Comparison of ENCODE assay signal across 15 cellular contexts in genomic region chr4:85489273-85489672, GRCh38. TPM values are rescaled to one million over a fixed set of nuclear protein-coding genes. Genes with fewer than 3 reads are reported as not detected.
DNase-seq lines count a peak whose midpoint lies in the region; ATAC-seq and TF ChIP-seq lines count a peak whose summit lies in the region.
"Had no signal": no experiment of that assay in that cellular context is flagged by ENCODE, and none has a peak within 500 bp of the region (broad histone marks: within the 10 kb centered on the region; RNA-seq: fewer than 3 reads in every experiment).

No MANE protein-coding gene starts in this region.

- no peak overlapping the region for H3K4me3 Mint-ChIP-seq in activated CD8-positive, alpha-beta T cell treated with anti-CD3 and anti-CD28 coated beads for 36 hours

- no peaks in the 10 kb centered on the region for H3K79me2 ChIP-seq in PC-3 (ENCODE audit: low read length)

- no peaks in the 10 kb centered on the region for H3K36me3 Mint-ChIP-seq in activated CD8-positive, alpha-beta T cell treated with anti-CD3 and anti-CD28 coated beads for 36 hours (ENCODE audit: low read depth)

- H3K4me1 ChIP-seq in PC-3 (ENCODE audit: insufficient read depth, low read length), result peaks cover 9% of the 10 kb centered on the region
- H3K4me1 ChIP-seq in spleen, result peaks cover 5 to 40% (median 13%) of the 10 kb centered on the region in 6 donors
- H3K4me1 ChIP-seq: lower lobe of right lung had no signal

- H3K9me3 Mint-ChIP-seq in activated CD8-positive, alpha-beta T cell treated with anti-CD3 and anti-CD28 coated beads for 36 hours, result no peaks in the 10 kb centered on the region

- DNase-seq in DMS 273 (lab: John Stamatoyannopoulos, UW; ENCODE audit: unreplicated experiment), result peak; percentile 13
- DNase-seq in DMS 273 treated with DMSO at 0.1 percent for 48 hours (lab: John Stamatoyannopoulos, UW), result no peak
- DNase-seq in PC-3, result peak; percentile 48
- peak; percentile 69 to 82 for DNase-seq in foreskin fibroblast
- peak; percentile 26 for DNase-seq in retina
- no peak for DNase-seq in activated CD8-positive, alpha-beta T cell treated with anti-CD3 and anti-CD28 coated beads for 36 hours
- no peak for DNase-seq in NCI-H82 (lab: John Stamatoyannopoulos, UW)
- DNase-seq in spleen, result no peak
- DNase-seq: 8988T; activated CD4-positive, CD25-positive, alpha-beta regulatory T cell treated with anti-CD3 and anti-CD28 coated beads, Interleukin-2, amount 50 U/mL, for 72 hours; activated gamma-delta T cell; DND-41; lower lobe of right lung; NCI-H2081 treated with DMSO at 0.1 percent for 48 hours; sigmoid colon had no signal

- no peak overlapping the region for H3K4me2 ChIP-seq in PC-3 (ENCODE audit: low read length)

- ATAC-seq in PC-3, result peak; percentile 92
- ATAC-seq in activated CD8-positive, alpha-beta T cell treated with anti-CD3 and anti-CD28 coated beads for 36 hours, result no peak

- POLR2A ChIA-PET in PC-3 (lab: Charles Lee; ENCODE audit: unreplicated experiment), result interaction anchor here (0.9 kb wide), 1 partner anchor 14 kb away, joined by 4 read pairs; no protein-coding TSS in a partner anchor
- POLR2A ChIA-PET in activated CD8-positive, alpha-beta T cell treated with anti-CD3 and anti-CD28 coated beads for 36 hours (lab: Charles Lee), result no interaction called here

- H3K27ac ChIP-seq in PC-3 (ENCODE audit: low read length) (no peak overlapping the region), spleen (no peak overlapping the region)
- H3K27ac ChIP-seq: lower lobe of right lung, sigmoid colon had no signal

- no peaks in the 10 kb centered on the region for H3K9me2 ChIP-seq in PC-3 (replicated peaks; ENCODE audit: low read length)

- no peak overlapping the region for H2AFZ ChIP-seq in PC-3 (ENCODE audit: low read length)

- CTCF ChIA-PET in PC-3 (lab: Charles Lee), result interaction anchor here (0.8 kb wide), 1 partner anchor 307 kb away, joined by 3 read pairs; no protein-coding TSS in a partner anchor
- CTCF ChIA-PET in activated CD8-positive, alpha-beta T cell treated with anti-CD3 and anti-CD28 coated beads for 36 hours (lab: Charles Lee), result interaction anchor here (1.1 kb wide), 1 partner anchor 10 kb away, joined by 3 read pairs; no protein-coding TSS in a partner anchor

- intact Hi-C loops in PC-3 (cut with micrococcal nuclease) (no loop called here), spleen (cut with DNase I; ENCODE audit: low total_unique reads) (no loop called here)
- intact Hi-C loops in activated CD8-positive, alpha-beta T cell treated with anti-CD3 and anti-CD28 coated beads for 36 hours (cut with micrococcal nuclease), result no loop called here

- no peak overlapping the region for H3K4me3 ChIP-seq in PC-3 (ENCODE audit: low read length)
- no peak overlapping the region for H3K4me3 ChIP-seq in foreskin fibroblast (ENCODE audit: low read depth in 1 of 2, low read length in 2 of 2)
- H3K4me3 ChIP-seq in spleen, result no peak overlapping the region
- H3K4me3 ChIP-seq: lower lobe of right lung, sigmoid colon had no signal

- no peaks in the 10 kb centered on the region for H3K27me3 Mint-ChIP-seq in activated CD8-positive, alpha-beta T cell treated with anti-CD3 and anti-CD28 coated beads for 36 hours

- TF ChIP-seq CTCF in PC-3 (conservative IDR thresholded peaks at IDR 0.05; ENCODE audit: low read depth, low read length) (no peak), foreskin fibroblast (IDR thresholded peaks at IDR 0.05; ENCODE audit: low read depth, low read length) (no peak), spleen (IDR thresholded peaks at IDR 0.05 in 8 of 11, conservative IDR thresholded peaks at IDR 0.05 in 3 of 11) (no peak)
- no peak for TF ChIP-seq CTCF in activated CD8-positive, alpha-beta T cell treated with anti-CD3 and anti-CD28 coated beads for 36 hours (IDR thresholded peaks at IDR 0.05)

- H4K20me1 ChIP-seq in PC-3 (ENCODE audit: low read length), result no peaks in the 10 kb centered on the region

- H3K9me3 ChIP-seq in PC-3 (ENCODE audit: low read length) (no peaks in the 10 kb centered on the region), spleen (peaks cover 0 to 1% (median 0%) of the 10 kb centered on the region in 8 donors)
- H3K9me3 ChIP-seq: lower lobe of right lung, sigmoid colon had no signal

- H3K4me1 Mint-ChIP-seq in activated CD8-positive, alpha-beta T cell treated with anti-CD3 and anti-CD28 coated beads for 36 hours (ENCODE audit: low read depth), result no peaks in the 10 kb centered on the region

- no peak overlapping the region for H3K27ac Mint-ChIP-seq in activated CD8-positive, alpha-beta T cell treated with anti-CD3 and anti-CD28 coated beads for 36 hours

- H3K9ac ChIP-seq in PC-3 (ENCODE audit: low read length), result no peak overlapping the region

- H3K36me3 ChIP-seq in PC-3 (ENCODE audit: low read depth, low read length), result no peaks in the 10 kb centered on the region
- no peaks in the 10 kb centered on the region for H3K36me3 ChIP-seq in spleen
- H3K36me3 ChIP-seq: lower lobe of right lung, sigmoid colon had no signal

- H3F3A ChIP-seq in PC-3 (ENCODE audit: low read length, unreplicated experiment), result no peaks in the 10 kb centered on the region

- TF ChIP-seq POLR2A in spleen (IDR thresholded peaks at IDR 0.05), result no peak

- no TSS peak for BruUV-seq in PC-3 (replicated peaks; lab: Mats Ljungman, UMichigan)

- H3K27me3 ChIP-seq in PC-3 (ENCODE audit: low read length) (no peaks in the 10 kb centered on the region), spleen (replicated peaks in 1 of 7) (no peaks in the 10 kb centered on the region)
- H3K27me3 ChIP-seq: sigmoid colon had no signal

RNA-seq across cellular contexts. Expression of gene ARHGAP24, which starts 14.3 kb away (rescaled TPM):
- 7.2 and 7.4 TPM in 2 replicates for total RNA-seq in PC-3 (2014; rRNA removed)
- under 1 TPM; 0.22 to 0.70 TPM for total RNA-seq in activated CD8-positive, alpha-beta T cell treated with anti-CD3 and anti-CD28 coated beads for 36 hours
- total RNA-seq in spleen, result 100 to 1,000 TPM; 104 to 199 (median 147) TPM
- 10 to 100 TPM; 23.1 to 32.7 (median 24.4) TPM for polyA plus RNA-seq in spleen

Comparison
In these comparisons a context has a peak if more than half of its experiments do, and no peak if none do; other contexts are left out.
1. DNase-seq: peak in DMS 273 (single experiment), PC-3 (single experiment), foreskin fibroblast (2 of 2) and retina (single experiment); none in DMS 273 treated with DMSO at 0.1 percent for 48 hours (single experiment), activated CD8-positive, alpha-beta T cell treated with anti-CD3 and anti-CD28 coated beads for 36 hours (single experiment), NCI-H82 (single experiment) and spleen (single experiment).
2. RNA of gene ARHGAP24, which starts 14.3 kb away (total RNA-seq): 104 to 199 TPM in spleen; 7.2 to 7.4 TPM in PC-3 and 0.22 to 0.70 TPM in activated CD8-positive, alpha-beta T cell treated with anti-CD3 and anti-CD28 coated beads for 36 hours; every median in the first group is over 10 times any median in the second.